In genomic region chr15:44536298-44536961, GRCh38 we compare ENCODE assay signal across 1 cellular context.
TF ChIP-seq lines count a peak whose summit lies in the region.

No MANE protein-coding gene starts in this region.

TF ChIP-seq in GM12878, 131 proteins besides CTCF, POLR2A, EP300 and RAD21 (continued from another document):
- TF ChIP-seq NFIC (IDR thresholded peaks at IDR 0.05; ENCODE audit: low read depth, low read length) = no peak
- TF ChIP-seq BCL3 (IDR thresholded peaks at IDR 0.05; ENCODE audit: borderline replicate concordance, insufficient read depth, low read depth, low read length, poor library complexity, severe bottlenecking) = no peak
- TF ChIP-seq SMARCA5 (IDR thresholded peaks at IDR 0.05) = peak; percentile 73; the same call in 1 of the 2 replicates
- TF ChIP-seq NFXL1 (IDR thresholded peaks at IDR 0.05; ENCODE audit: borderline replicate concordance) = no peak
- TF ChIP-seq ZBTB40 (IDR thresholded peaks at IDR 0.05; ENCODE audit: borderline replicate concordance) = no peak
- no peak for TF ChIP-seq ZNF622 (IDR thresholded peaks at IDR 0.05)
- no peak for TF ChIP-seq HDAC6 (IDR thresholded peaks at IDR 0.05; ENCODE audit: unreplicated experiment)
- TF ChIP-seq FOS (IDR thresholded peaks at IDR 0.05; ENCODE audit: borderline replicate concordance, extremely low read depth, insufficient read length) = no peak
- TF ChIP-seq POU2F2 (IDR thresholded peaks at IDR 0.05; ENCODE audit: borderline replicate concordance, low read depth, low read length) = peak; percentile 46; the same call in 1 of the 3 replicates
- no peak for TF ChIP-seq YBX1 (IDR thresholded peaks at IDR 0.05)
- TF ChIP-seq ELK1 (IDR thresholded peaks at IDR 0.05; ENCODE audit: low read depth, low read length) = peak; percentile 8; the same call in 1 of the 2 replicates
- TF ChIP-seq SMAD1 (IDR thresholded peaks at IDR 0.05; ENCODE audit: low read depth, partially characterized antibody) = no peak
- TF ChIP-seq CEBPB (IDR thresholded peaks at IDR 0.05; ENCODE audit: borderline replicate concordance in 1 of 2, low read depth in 2 of 2, low read length in 2 of 2) = no peak
- TF ChIP-seq JUNB (IDR thresholded peaks at IDR 0.05) = no peak
- TF ChIP-seq JUND (IDR thresholded peaks at IDR 0.05; ENCODE audit: low read depth, low read length) = no peak
- no peak for TF ChIP-seq NR2C2 (IDR thresholded peaks at IDR 0.05; ENCODE audit: borderline replicate concordance, control insufficient read depth, insufficient read length, low read depth)
- peak; percentile 59; the same call in 1 of the 2 replicates for TF ChIP-seq NBN (IDR thresholded peaks at IDR 0.05)
- TF ChIP-seq RFX5 (IDR thresholded peaks at IDR 0.05; ENCODE audit: low read depth, low read length) = peak; percentile 5; the same call in 1 of the 2 replicates
- TF ChIP-seq BCL11A (IDR thresholded peaks at IDR 0.05; ENCODE audit: low read depth, low read length) = no peak
- peak; percentile 81; the same call in 1 of the 2 replicates for TF ChIP-seq LARP7 (IDR thresholded peaks at IDR 0.05)
- TF ChIP-seq MYB (IDR thresholded peaks at IDR 0.05; ENCODE audit: borderline replicate concordance, low read depth, low read length) = no peak
- peak; percentile 6 for TF ChIP-seq PBX3 (IDR thresholded peaks at IDR 0.05; ENCODE audit: insufficient replicate concordance, low read depth, low read length)
- TF ChIP-seq SIN3A (IDR thresholded peaks at IDR 0.05; ENCODE audit: low read depth, low read length) = no peak
- TF ChIP-seq ZNF384 (IDR thresholded peaks at IDR 0.05; ENCODE audit: borderline replicate concordance, low read depth, low read length) = no peak
- TF ChIP-seq POLR2AphosphoS2 (IDR thresholded peaks at IDR 0.05; ENCODE audit: low read depth, low read length) = 0 out of 2 replicates have a peak, but pooled peaks have one; percentile 67
- 0 out of 2 replicates have a peak, but pooled peaks have one; percentile 14 for TF ChIP-seq NR2F1 (conservative IDR thresholded peaks at IDR 0.05)
- no peak for TF ChIP-seq IRF3 (IDR thresholded peaks at IDR 0.05)
- 0 out of 2 replicates have a peak, but pooled peaks have one; percentile 8 for TF ChIP-seq BACH1 (IDR thresholded peaks at IDR 0.05; ENCODE audit: borderline replicate concordance)
- TF ChIP-seq TBL1XR1 (IDR thresholded peaks at IDR 0.05; ENCODE audit: low read depth, low read length) = no peak
